In the genomic region with DNA sequence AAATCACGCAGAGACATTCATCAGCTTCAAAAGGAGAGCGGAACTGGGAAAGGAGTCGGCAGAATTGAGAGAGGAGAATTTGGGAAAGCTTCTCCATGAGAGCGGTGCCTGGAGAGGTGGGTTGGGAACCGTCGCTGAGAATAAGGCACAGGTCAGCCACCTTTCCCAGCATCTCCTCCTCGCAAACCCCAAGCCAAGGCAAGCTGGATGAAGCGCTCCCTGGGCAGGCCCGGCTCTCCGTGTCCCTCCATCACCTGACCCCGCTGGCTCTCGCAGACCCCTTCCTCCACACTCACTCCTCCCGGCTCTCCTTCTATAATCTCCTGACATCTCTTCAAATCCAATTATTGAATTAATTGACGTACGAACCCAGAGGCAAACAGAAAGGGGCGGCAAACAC, we compare ENCODE assay signal across 11 cellular contexts. TPM values are rescaled to one million over a fixed set of nuclear protein-coding genes. Genes with fewer than 3 reads are reported as not detected.
DNase-seq lines count a peak whose midpoint lies in the region; ATAC-seq, FAIRE-seq and TF ChIP-seq lines count a peak whose summit lies in the region.
"Had no signal": no experiment of that assay in that cellular context is flagged by ENCODE, and none has a peak within 500 bp of the region (broad histone marks: within the 10 kb centered on the region; RNA-seq: fewer than 3 reads in every experiment).

No MANE protein-coding gene starts in this region.

- H3K4me3 Mint-ChIP-seq in CD4-positive, CD25-positive, alpha-beta regulatory T cell, result peak overlapping the region; percentile 55 to 85 (median 83)
- H3K4me3 Mint-ChIP-seq in dendritic cell treated with granulocyte-macrophage colony-stimulating factor and Interleukin-4, amounts not matched to agents 40 ng/mL and 50 ng/mL, for 4 days, result peak overlapping the region; percentile 64
- peak overlapping the region; percentile 54 to 93 (median 86) for H3K4me3 Mint-ChIP-seq in naive B cell

- no peaks in the 10 kb centered on the region for H3K9me3 ChIP-seq in CD4-positive, CD25-positive, alpha-beta regulatory T cell (ENCODE audit: control insufficient read depth in 2 of 2, low read length in 2 of 2)
- H3K9me3 ChIP-seq in HUES6 (ENCODE audit: control insufficient read depth, insufficient read depth, low read depth, low read length) (no peaks in the 10 kb centered on the region), SJCRH30 (replicated peaks) (no peaks in the 10 kb centered on the region), OCI-LY7 (ENCODE audit: low read length) (no peaks in the 10 kb centered on the region)
- H3K9me3 ChIP-seq: gastroesophageal sphincter had no signal

- no peaks in the 10 kb centered on the region for H3K36me3 ChIP-seq in CD4-positive, CD25-positive, alpha-beta regulatory T cell (ENCODE audit: control insufficient read depth, insufficient read depth, low read length)
- H3K36me3 ChIP-seq in HUES6 (ENCODE audit: control insufficient read depth, insufficient read depth, low read length), result no peaks in the 10 kb centered on the region
- no peaks in the 10 kb centered on the region for H3K36me3 ChIP-seq in SJCRH30
- no peaks in the 10 kb centered on the region for H3K36me3 ChIP-seq in OCI-LY7 (ENCODE audit: insufficient read depth, low read length)
- H3K36me3 ChIP-seq: gastroesophageal sphincter had no signal

- peaks cover 25% of the 10 kb centered on the region for H3K4me1 ChIP-seq in CD4-positive, CD25-positive, alpha-beta regulatory T cell (ENCODE audit: control insufficient read depth, insufficient read depth, low read length, poor library complexity, severe bottlenecking)
- peaks cover 15% of the 10 kb centered on the region for H3K4me1 ChIP-seq in HUES6 (ENCODE audit: control insufficient read depth, insufficient read depth, low read length)
- no peaks in the 10 kb centered on the region for H3K4me1 ChIP-seq in SJCRH30
- peaks cover 3% of the 10 kb centered on the region for H3K4me1 ChIP-seq in OCI-LY7 (ENCODE audit: insufficient read depth, low read length, poor library complexity, severe bottlenecking)

- POLR2A ChIA-PET in OCI-LY7 (lab: Charles Lee), result interaction anchor here (1.1 kb wide), 1 partner anchor 34 kb away, joined by 3 read pairs; no protein-coding TSS in a partner anchor

- peaks cover 80% of the 10 kb centered on the region for H3K27me3 Mint-ChIP-seq in CD4-positive, CD25-positive, alpha-beta regulatory T cell
- H3K27me3 Mint-ChIP-seq in dendritic cell treated with granulocyte-macrophage colony-stimulating factor and Interleukin-4, amounts not matched to agents 40 ng/mL and 50 ng/mL, for 4 days, result peaks cover 86% of the 10 kb centered on the region
- H3K27me3 Mint-ChIP-seq in naive B cell, result peaks cover 70 to 95% (median 86%) of the 10 kb centered on the region in 3 donors

- H4K20me1 ChIP-seq in OCI-LY7 (ENCODE audit: insufficient read depth, low read length), result no peaks in the 10 kb centered on the region

- H3K4me1 Mint-ChIP-seq in CD4-positive, CD25-positive, alpha-beta regulatory T cell, result peaks cover 10 to 28% (median 27%) of the 10 kb centered on the region in 4 donors
- peaks cover 43% of the 10 kb centered on the region for H3K4me1 Mint-ChIP-seq in dendritic cell treated with granulocyte-macrophage colony-stimulating factor and Interleukin-4, amounts not matched to agents 40 ng/mL and 50 ng/mL, for 4 days (ENCODE audit: low read depth)
- H3K4me1 Mint-ChIP-seq in naive B cell, result peaks cover 34 to 36% (median 34%) of the 10 kb centered on the region in 3 donors

- ATAC-seq in CD4-positive, CD25-positive, alpha-beta regulatory T cell (ENCODE audit: low read depth in 2 of 2), result no peak
- ATAC-seq in naive B cell (ENCODE audit: low read depth in 2 of 2) (no peak), GM18517 (IDR thresholded peaks at IDR 0.05; ENCODE audit: unreplicated experiment) (no peak)

- CTCF ChIA-PET in OCI-LY7 (lab: Charles Lee; ENCODE audit: unreplicated experiment), result no interaction called here

- H3K79me2 ChIP-seq in OCI-LY7 (ENCODE audit: insufficient read depth, low read depth, low read length), result no peaks in the 10 kb centered on the region

- DNase-seq in CD4-positive, CD25-positive, alpha-beta regulatory T cell, result no peak
- DNase-seq in naive B cell (no peak), D721Med (ENCODE audit: insufficient read length, low spot score) (no peak), SJCRH30 (no peak), OCI-LY7 (ENCODE audit: low spot score) (no peak)
- DNase-seq: activated gamma-delta T cell treated with Interleukin-2 at 50 U/mL for 16 hours had no signal

- no peak for TF ChIP-seq CTCF in D721Med (IDR thresholded peaks at IDR 0.05; ENCODE audit: insufficient read depth, missing control alignments)
- TF ChIP-seq CTCF in OCI-LY7 (conservative IDR thresholded peaks at IDR 0.05; ENCODE audit: low read length), result no peak

- FAIRE-seq in D721Med (lab: Jason Lieb, UNC), result no peak

- no peak overlapping the region for H3K27ac ChIP-seq in CD4-positive, CD25-positive, alpha-beta regulatory T cell (ENCODE audit: insufficient read depth, low read length, poor library complexity, severe bottlenecking)
- no peak overlapping the region for H3K27ac ChIP-seq in HUES6 (ENCODE audit: low read depth, low read length)
- no peak overlapping the region for H3K27ac ChIP-seq in SJCRH30
- no peak overlapping the region for H3K27ac ChIP-seq in OCI-LY7 (ENCODE audit: low read depth, low read length, poor library complexity, severe bottlenecking)
- H3K27ac ChIP-seq: C4-2B, gastroesophageal sphincter had no signal

- no TSS peak for BruUV-seq in OCI-LY7 (replicated peaks; lab: Mats Ljungman, UMichigan)

- peaks cover 40% of the 10 kb centered on the region for H3K27me3 ChIP-seq in CD4-positive, CD25-positive, alpha-beta regulatory T cell (ENCODE audit: control insufficient read depth, insufficient read depth, low read length)
- H3K27me3 ChIP-seq in HUES6 (ENCODE audit: control insufficient read depth, insufficient read depth, low read length) (peaks cover 59% of the 10 kb centered on the region), SJCRH30 (no peaks in the 10 kb centered on the region; the same call in 1 of the 2 replicates)

- H3K9me3 Mint-ChIP-seq in CD4-positive, CD25-positive, alpha-beta regulatory T cell, result peaks cover 0 to 6% (median 0%) of the 10 kb centered on the region in 7 donors
- peaks cover 6% of the 10 kb centered on the region for H3K9me3 Mint-ChIP-seq in dendritic cell treated with granulocyte-macrophage colony-stimulating factor and Interleukin-4, amounts not matched to agents 40 ng/mL and 50 ng/mL, for 4 days
- H3K9me3 Mint-ChIP-seq in naive B cell, result peaks cover 0 to 7% (median 0%) of the 10 kb centered on the region in 7 donors

- no peaks in the 10 kb centered on the region for H3K36me3 Mint-ChIP-seq in CD4-positive, CD25-positive, alpha-beta regulatory T cell
- H3K36me3 Mint-ChIP-seq in dendritic cell treated with granulocyte-macrophage colony-stimulating factor and Interleukin-4, amounts not matched to agents 40 ng/mL and 50 ng/mL, for 4 days (ENCODE audit: low read depth), result no peaks in the 10 kb centered on the region
- H3K36me3 Mint-ChIP-seq in naive B cell, result peaks cover 4 to 16% of the 10 kb centered on the region in 2 donors

- no peak overlapping the region for H3K4me3 ChIP-seq in CD4-positive, CD25-positive, alpha-beta regulatory T cell (ENCODE audit: low read depth, low read length)
- peak overlapping the region; percentile 60 for H3K4me3 ChIP-seq in HUES6 (ENCODE audit: low read depth, low read length)
- no peak overlapping the region for H3K4me3 ChIP-seq in SJCRH30
- no peak overlapping the region for H3K4me3 ChIP-seq in OCI-LY7 (ENCODE audit: low read depth, low read length, poor library complexity, severe bottlenecking)

- H3K9me2 ChIP-seq in OCI-LY7 (ENCODE audit: insufficient read depth, low read length), result no peaks in the 10 kb centered on the region

- no peak overlapping the region for H3K4me2 ChIP-seq in OCI-LY7 (ENCODE audit: low read length)

- no peak overlapping the region for H3K9ac ChIP-seq in HUES6 (ENCODE audit: low read length)

- H2AFZ ChIP-seq in OCI-LY7 (ENCODE audit: low read length), result no peak overlapping the region

- intact Hi-C loops in dendritic cell treated with granulocyte-macrophage colony-stimulating factor and Interleukin-4, amounts not matched to agents 40 ng/mL and 50 ng/mL, for 4 days (cut with micrococcal nuclease), result no loop called here
- intact Hi-C loops in OCI-LY7 (cut with micrococcal nuclease; ENCODE audit: unreplicated experiment), result no loop called here

- no peak overlapping the region for H3K27ac Mint-ChIP-seq in CD4-positive, CD25-positive, alpha-beta regulatory T cell
- no peak overlapping the region for H3K27ac Mint-ChIP-seq in dendritic cell treated with granulocyte-macrophage colony-stimulating factor and Interleukin-4, amounts not matched to agents 40 ng/mL and 50 ng/mL, for 4 days
- peak overlapping the region in 1 of 6 donors; percentile 46 for H3K27ac Mint-ChIP-seq in naive B cell

RNA-seq across cellular contexts. Expression of gene ATP5MC2, which starts 18.9 kb away (rescaled TPM):
- total RNA-seq in CD4-positive, CD25-positive, alpha-beta regulatory T cell, result 228 TPM
- polyA plus RNA-seq in CD4-positive, CD25-positive, alpha-beta regulatory T cell, result 100 to 1,000 TPM; 577 to 700 (median 672) TPM
- polyA plus RNA-seq in naive B cell (ENCODE audit: low read depth in 6 of 6), result 100 to 1,000 TPM; 491 to 654 (median 582) TPM
- total RNA-seq in SJCRH30 (2014; rRNA removed; shearing (Covaris generic)), result 433 and 480 TPM in 2 replicates
- total RNA-seq in OCI-LY7 (2014; rRNA removed; shearing (Covaris generic)), result 423 and 500 TPM in 2 replicates
- 374 and 417 TPM in 2 replicates for total RNA-seq in OCI-LY7 (2022)

RNA-seq across cellular contexts. Expression of gene CALCOCO1, which starts 32.5 kb away (rescaled TPM):
- total RNA-seq in CD4-positive, CD25-positive, alpha-beta regulatory T cell, result 209 TPM
- polyA plus RNA-seq in CD4-positive, CD25-positive, alpha-beta regulatory T cell, result 100 to 1,000 TPM in 3 of 4 donors, 10 to 100 TPM in 1; 91.5 to 119 (median 112) TPM
- polyA plus RNA-seq in naive B cell (ENCODE audit: low read depth in 6 of 6), result 10 to 100 TPM; 65.8 to 93.2 (median 78.8) TPM
- 18.2 and 20.3 TPM in 2 replicates for total RNA-seq in SJCRH30 (2014; rRNA removed; shearing (Covaris generic))
- 12.8 and 18.9 TPM in 2 replicates for total RNA-seq in OCI-LY7 (2014; rRNA removed; shearing (Covaris generic))
- total RNA-seq in OCI-LY7 (2022), result 25.1 and 30.9 TPM in 2 replicates

RNA-seq across cellular contexts. Expression of gene CISTR, which starts 57.0 kb away (rescaled TPM):
- not detected for total RNA-seq in CD4-positive, CD25-positive, alpha-beta regulatory T cell
- polyA plus RNA-seq in CD4-positive, CD25-positive, alpha-beta regulatory T cell, result not detected
- polyA plus RNA-seq in naive B cell (ENCODE audit: low read depth in 6 of 6), result not detected
- not detected in 2 replicates for total RNA-seq in SJCRH30 (2014; rRNA removed; shearing (Covaris generic))
- total RNA-seq in OCI-LY7 (2014; rRNA removed; shearing (Covaris generic)), result 0.67 and 0.76 TPM in 2 replicates
- total RNA-seq in OCI-LY7 (2022), result 1.3 and 3.2 TPM in 2 replicates
